Comparison of ENCODE assay signal across 10 cellular contexts in genomic region chr2:108640731-108641130, GRCh38.
DNase-seq lines count a peak whose midpoint lies in the region; ATAC-seq and FAIRE-seq lines count a peak whose summit lies in the region.
"Had no signal": no experiment of that assay in that cellular context is flagged by ENCODE, and none has a peak within 500 bp of the region (broad histone marks: within the 10 kb centered on the region; RNA-seq: fewer than 3 reads in every experiment).

No MANE protein-coding gene starts in this region.

- no peak for FAIRE-seq in frontal cortex (lab: Jason Lieb, UNC)

- DNase-seq in AG08396 (ENCODE audit: low spot score) (peak; percentile 72), HS-27A (ENCODE audit: low read depth) (peak; percentile 74), amniotic stem cell (lab: John Stamatoyannopoulos, UW) (peak; percentile 72), left kidney (ENCODE audit: low read depth, low spot score) (peak; percentile 7), frontal cortex (ENCODE audit: low spot score in 2 of 2) (no peak), mucosa of gallbladder (ENCODE audit: low spot score) (no peak), SKM-1 treated with dmso at 0.1 percent for 144 hours (lab: John Stamatoyannopoulos, UW; ENCODE audit: unreplicated experiment) (no peak)
- DNase-seq: DMS53, OCI-M1 had no signal

- ATAC-seq in HG03159 (IDR thresholded peaks at IDR 0.05; ENCODE audit: unreplicated experiment): no peak

Comparison
In these comparisons a context has a peak if more than half of its experiments do, and no peak if none do; other contexts are left out.
1. DNase-seq: peak in AG08396 (single experiment), HS-27A (single experiment), amniotic stem cell (single experiment) and left kidney (single experiment); none in frontal cortex (0 of 2), mucosa of gallbladder (single experiment) and SKM-1 treated with dmso at 0.1 percent for 144 hours (single experiment).